In genomic region chr12:107032266-107032665, GRCh38 we compare ENCODE assay signal across 1 cellular context.
TF ChIP-seq lines count a peak whose summit lies in the region.

No MANE protein-coding gene starts in this region.

TF ChIP-seq in GM23338, 12 proteins besides CTCF, POLR2A, EP300 and RAD21 (continued from another document):
- TF ChIP-seq ETS1 (IDR thresholded peaks at IDR 0.05), result no peak
- no peak for TF ChIP-seq ZNF114 (CRISPR knock-in tag; IDR thresholded peaks at IDR 0.05)
- TF ChIP-seq STAT1 (IDR thresholded peaks at IDR 0.05; ENCODE audit: unreplicated experiment), result no peak
- no peak for TF ChIP-seq REST (IDR thresholded peaks at IDR 0.05; ENCODE audit: unreplicated experiment)
- no peak for TF ChIP-seq ZNF462 (CRISPR knock-in tag; IDR thresholded peaks at IDR 0.05)
- no peak for TF ChIP-seq CREB1 (CRISPR knock-in tag; IDR thresholded peaks at IDR 0.05; ENCODE audit: low read depth)
- TF ChIP-seq EZH2 (IDR thresholded peaks at IDR 0.05; ENCODE audit: low read depth, unreplicated experiment), result no peak
TF ChIP-seq in GM23338: peak in this region for 0.
